ENCODE assay signal across 8 cellular contexts in the genomic region with DNA sequence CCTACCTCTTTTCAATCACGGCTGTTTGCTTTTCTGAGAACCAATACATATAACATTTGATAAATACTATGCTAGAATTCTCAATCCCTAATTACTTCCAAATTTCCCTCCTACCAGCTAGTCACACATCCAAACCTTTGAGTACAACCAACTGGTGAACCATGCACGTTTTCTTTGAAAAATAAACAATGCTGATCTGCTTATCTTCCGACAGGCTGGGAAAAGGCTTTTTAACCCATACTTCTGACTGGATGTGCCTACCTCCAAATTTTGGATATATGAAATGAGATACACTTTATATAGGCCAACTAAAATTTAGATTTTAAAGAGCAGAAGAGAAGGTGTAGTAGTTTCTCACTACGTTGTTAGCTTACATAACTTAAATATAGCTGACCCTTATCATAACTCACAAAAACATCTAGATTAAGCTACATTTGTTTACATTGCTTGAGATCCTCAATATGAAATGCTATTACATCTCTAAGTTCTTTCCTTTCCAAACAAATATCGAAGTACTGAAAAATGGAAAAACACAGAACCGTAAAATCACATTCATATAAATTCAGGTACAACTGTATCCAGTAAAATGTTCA. TPM values are rescaled to one million over a fixed set of nuclear protein-coding genes. Genes with fewer than 3 reads are reported as not detected.
DNase-seq lines count a peak whose midpoint lies in the region; ATAC-seq and TF ChIP-seq lines count a peak whose summit lies in the region.

No MANE protein-coding gene starts in this region.

- H3K36me3 Mint-ChIP-seq in CD4-positive, CD25-positive, alpha-beta regulatory T cell: peaks cover 23% of the 10 kb centered on the region
- no peaks in the 10 kb centered on the region for H3K36me3 Mint-ChIP-seq in neural crest cell (ENCODE audit: low read depth)

- no peaks in the 10 kb centered on the region for H3K9me3 Mint-ChIP-seq in CD4-positive, CD25-positive, alpha-beta regulatory T cell
- no peaks in the 10 kb centered on the region for H3K9me3 Mint-ChIP-seq in neural crest cell

- H3K4me3 ChIP-seq in CD4-positive, CD25-positive, alpha-beta regulatory T cell (ENCODE audit: low read depth, low read length): peak overlapping the region; percentile 98
- H3K4me3 ChIP-seq in dorsolateral prefrontal cortex: peak overlapping the region; percentile 66 to 97 (median 88)

- H3K27me3 ChIP-seq in CD4-positive, CD25-positive, alpha-beta regulatory T cell (ENCODE audit: control insufficient read depth, insufficient read depth, low read length): no peaks in the 10 kb centered on the region
- H3K27me3 ChIP-seq in dorsolateral prefrontal cortex: no peaks in the 10 kb centered on the region

- intact Hi-C loops in dorsolateral prefrontal cortex (cut with DNase I): loop anchor here (5.0 to 10.0 kb wide), 8 partner anchors 44 to 743 kb away; partner anchors contain the start of gene ARHGAP26 (in 1 of the 2)

- peak overlapping the region; percentile 89 to 98 (median 91) for H3K4me3 Mint-ChIP-seq in CD4-positive, CD25-positive, alpha-beta regulatory T cell
- peak overlapping the region; percentile 87 for H3K4me3 Mint-ChIP-seq in neural crest cell

- H3K4me1 ChIP-seq in CD4-positive, CD25-positive, alpha-beta regulatory T cell (ENCODE audit: control insufficient read depth, insufficient read depth, low read length, poor library complexity, severe bottlenecking): peaks cover 68% of the 10 kb centered on the region

- H3K27me3 Mint-ChIP-seq in CD4-positive, CD25-positive, alpha-beta regulatory T cell: no peaks in the 10 kb centered on the region
- peaks cover 67% of the 10 kb centered on the region for H3K27me3 Mint-ChIP-seq in neural crest cell (ENCODE audit: low read depth)

- H3K9me3 ChIP-seq in CD4-positive, CD25-positive, alpha-beta regulatory T cell (ENCODE audit: control insufficient read depth in 2 of 2, low read length in 2 of 2): no peaks in the 10 kb centered on the region

- no peak overlapping the region for H3K27ac ChIP-seq in CD4-positive, CD25-positive, alpha-beta regulatory T cell (ENCODE audit: insufficient read depth, low read length, poor library complexity, severe bottlenecking)
- H3K27ac ChIP-seq in dorsolateral prefrontal cortex: peak overlapping the region; percentile 0 to 100 (median 99)

- no peak for DNase-seq in CD4-positive, CD25-positive, alpha-beta regulatory T cell
- DNase-seq in M059J (ENCODE audit: low read depth) (peak; percentile 25), dorsolateral prefrontal cortex (no peak), neural crest cell (ENCODE audit: low read depth, low spot score) (no peak), retina (no peak), HCEC 1CT (no peak), dedifferentiated amniotic fluid mesenchymal stem cell (ENCODE audit: extremely low spot score) (no peak), T-helper 9 cell (no peak)

- ATAC-seq in CD4-positive, CD25-positive, alpha-beta regulatory T cell (ENCODE audit: low read depth in 2 of 2): no peak

- peaks cover 17% of the 10 kb centered on the region for H3K36me3 ChIP-seq in CD4-positive, CD25-positive, alpha-beta regulatory T cell (ENCODE audit: control insufficient read depth, insufficient read depth, low read length)

- H3K4me1 Mint-ChIP-seq in CD4-positive, CD25-positive, alpha-beta regulatory T cell: peaks cover 45 to 64% (median 55%) of the 10 kb centered on the region in 4 donors
- H3K4me1 Mint-ChIP-seq in neural crest cell: peaks cover 28% of the 10 kb centered on the region

- H3K27ac Mint-ChIP-seq in CD4-positive, CD25-positive, alpha-beta regulatory T cell: peak overlapping the region; percentile 10 to 75 (median 14)
- H3K27ac Mint-ChIP-seq in neural crest cell (ENCODE audit: unreplicated experiment): no peak overlapping the region

- TF ChIP-seq CTCF in dorsolateral prefrontal cortex (IDR thresholded peaks at IDR 0.05 in 54 of 56, conservative IDR thresholded peaks at IDR 0.05 in 2 of 56; ENCODE audit: low read depth in 1 of 56, partially characterized antibody in 56 of 56): peak in 1 of 56 donors; percentile 3
- TF ChIP-seq CTCF in neural crest cell (conservative IDR thresholded peaks at IDR 0.05): no peak

RNA-seq across cellular contexts. Expression of gene NR3C1, which starts 2.1 kb away (rescaled TPM):
- 154 TPM for total RNA-seq in CD4-positive, CD25-positive, alpha-beta regulatory T cell
- 10 to 100 TPM; 62.5 to 85.5 (median 71.3) TPM for polyA plus RNA-seq in CD4-positive, CD25-positive, alpha-beta regulatory T cell
- total RNA-seq in M059J (2014; rRNA removed; shearing (Covaris generic)): 48.0 and 65.3 TPM in 2 replicates
- total RNA-seq in dorsolateral prefrontal cortex (100 to 1,000 TPM in 18 of 120 experiments, 10 to 100 TPM in 102; 56.9 to 114 (median 87.8) TPM), neural crest cell (1.3 and 1.8 TPM in 2 replicates)

Comparison
In these comparisons a context has a peak if more than half of its experiments do, and no peak if none do; other contexts are left out.
1. RNA of gene NR3C1, which starts 2.1 kb away (total RNA-seq): 154 TPM in CD4-positive, CD25-positive, alpha-beta regulatory T cell (single experiment), 56.9 to 114 TPM in dorsolateral prefrontal cortex and 48.0 to 65.3 TPM in M059J; 1.3 to 1.8 TPM in neural crest cell; every median in the first group is over 10 times any median in the second.